Comparison of ENCODE assay signal across 8 cellular contexts in the genomic region with DNA sequence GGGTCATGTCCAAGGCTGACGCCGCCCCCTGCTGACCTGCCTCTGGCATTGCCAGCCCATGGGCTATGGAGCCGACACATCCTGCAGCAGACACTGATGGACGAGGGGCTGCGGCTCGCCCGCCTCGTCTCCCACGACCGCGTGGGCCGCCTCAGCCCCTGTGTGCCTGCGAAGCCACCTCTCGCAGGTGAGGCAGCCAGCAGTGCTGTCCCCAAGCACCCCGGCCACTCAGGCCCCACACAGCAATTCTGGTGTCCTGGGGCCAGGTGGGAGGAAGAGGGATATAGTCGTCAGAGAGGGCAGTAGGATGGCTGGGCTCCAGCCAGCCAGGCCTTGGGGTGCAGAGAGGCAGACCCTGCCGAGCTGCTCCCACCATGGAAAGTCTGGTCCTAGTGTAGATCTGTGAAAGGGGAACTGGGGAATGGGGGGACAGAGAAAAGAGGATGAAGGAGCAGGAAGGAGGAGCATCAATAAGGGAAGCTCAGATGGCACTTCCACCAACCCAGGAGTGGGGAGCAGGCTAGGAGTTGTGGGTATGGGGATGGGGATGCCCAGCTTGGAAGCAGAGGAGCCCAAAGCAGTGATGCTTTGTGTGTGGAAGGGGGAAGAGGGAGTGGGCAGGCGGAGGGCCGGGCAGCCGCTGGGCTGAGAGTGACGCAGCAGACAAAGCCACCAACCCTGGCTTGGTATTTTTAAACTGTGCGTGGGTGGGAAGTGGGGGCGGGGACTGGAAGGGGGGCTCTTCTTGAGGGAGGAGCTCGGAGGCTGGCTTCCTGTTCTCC. TPM values are rescaled to one million over a fixed set of nuclear protein-coding genes. Genes with fewer than 3 reads are reported as not detected.
DNase-seq lines count a peak whose midpoint lies in the region; ATAC-seq and TF ChIP-seq lines count a peak whose summit lies in the region.

No MANE protein-coding gene starts in this region.

- no peaks in the 10 kb centered on the region for H3K9me3 Mint-ChIP-seq in activated naive CD8-positive, alpha-beta T cell treated with anti-CD3 and anti-CD28 coated beads, Interleukin-2, amount 50 U/mL, for 24 hours

- H3K36me3 Mint-ChIP-seq in activated naive CD8-positive, alpha-beta T cell treated with anti-CD3 and anti-CD28 coated beads, Interleukin-2, amount 50 U/mL, for 24 hours (ENCODE audit: low read depth) = peaks cover 59% of the 10 kb centered on the region

- H3K4me3 Mint-ChIP-seq in activated naive CD8-positive, alpha-beta T cell treated with anti-CD3 and anti-CD28 coated beads, Interleukin-2, amount 50 U/mL, for 24 hours = peak overlapping the region; percentile 69

- H3K36me3 ChIP-seq in RWPE2 (ENCODE audit: low read depth) = peaks cover 62% of the 10 kb centered on the region

- H3K27me3 ChIP-seq in RWPE2 (ENCODE audit: insufficient read depth, poor library complexity, severe bottlenecking) = no peaks in the 10 kb centered on the region

- intact Hi-C loops in left cardiac atrium (cut with DNase I) = no loop called here
- intact Hi-C loops in sciatic nerve (cut with DNase I) = no loop called here

- H3K9me3 ChIP-seq in RWPE2 (ENCODE audit: severe bottlenecking) = no peaks in the 10 kb centered on the region

- peaks cover 66% of the 10 kb centered on the region for H3K4me1 Mint-ChIP-seq in activated naive CD8-positive, alpha-beta T cell treated with anti-CD3 and anti-CD28 coated beads, Interleukin-2, amount 50 U/mL, for 24 hours

- peak; percentile 63 for TF ChIP-seq CTCF in AG09319 (IDR thresholded peaks at IDR 0.05; ENCODE audit: low read depth, low read length)
- TF ChIP-seq CTCF in GM20000 (IDR thresholded peaks at IDR 0.05; ENCODE audit: extremely low read depth, missing control alignments) = peak; percentile 81
- peak; percentile 52 for TF ChIP-seq CTCF in RWPE2 (IDR thresholded peaks at IDR 0.05; ENCODE audit: poor library complexity, severe bottlenecking)

- ATAC-seq in RWPE2 (ENCODE audit: low read depth) (no peak; the same call in 2 of the 3 replicates), left cardiac atrium (peak; percentile 56 to 69), sciatic nerve (peak; percentile 77), HG03469 (IDR thresholded peaks at IDR 0.05; ENCODE audit: unreplicated experiment) (no peak)
- peak; percentile 50 for ATAC-seq in activated naive CD8-positive, alpha-beta T cell treated with anti-CD3 and anti-CD28 coated beads, Interleukin-2, amount 50 U/mL, for 24 hours

- peaks cover 20% of the 10 kb centered on the region for H3K4me1 ChIP-seq in RWPE2 (ENCODE audit: insufficient read depth, poor library complexity, severe bottlenecking)

- H3K4me3 ChIP-seq in RWPE2 (ENCODE audit: severe bottlenecking) = no peak overlapping the region

- H3K27ac ChIP-seq in RWPE2 (ENCODE audit: poor library complexity, severe bottlenecking) = peak overlapping the region; percentile 61

- H3K27me3 Mint-ChIP-seq in activated naive CD8-positive, alpha-beta T cell treated with anti-CD3 and anti-CD28 coated beads, Interleukin-2, amount 50 U/mL, for 24 hours = no peaks in the 10 kb centered on the region

- DNase-seq in AG09319 (ENCODE audit: extremely low read depth, low read depth) (no peak), GM20000 (ENCODE audit: low spot score) (peak; percentile 88), RWPE2 (ENCODE audit: low spot score) (no peak), left cardiac atrium (peak; percentile 86), sciatic nerve (ENCODE audit: low spot score) (peak; percentile 90), globus pallidus (ENCODE audit: low spot score) (no peak)
- DNase-seq in activated naive CD8-positive, alpha-beta T cell treated with anti-CD3 and anti-CD28 coated beads, Interleukin-2, amount 50 U/mL, for 24 hours = peak; percentile 82

- peak overlapping the region; percentile 95 for H3K27ac Mint-ChIP-seq in activated naive CD8-positive, alpha-beta T cell treated with anti-CD3 and anti-CD28 coated beads, Interleukin-2, amount 50 U/mL, for 24 hours

RNA-seq across cellular contexts. Expression of a gene that starts 4.7 kb away (rescaled TPM):
- total RNA-seq in left cardiac atrium = 10 to 100 TPM; 11.1 to 17.1 TPM
- total RNA-seq in sciatic nerve = 52.7 TPM

RNA-seq across cellular contexts. Expression of a gene that starts 15.0 kb away (rescaled TPM):
- total RNA-seq in left cardiac atrium (1 to 10 TPM; 2.8 to 5.3 TPM), sciatic nerve (13.1 TPM)

RNA-seq across cellular contexts. Expression of a gene that starts 17.6 kb away (rescaled TPM):
- 10 to 100 TPM; 77.7 to 78.1 TPM for total RNA-seq in left cardiac atrium
- total RNA-seq in sciatic nerve = 187 TPM

RNA-seq across cellular contexts. Expression of a gene that starts 34.7 kb away (rescaled TPM):
- total RNA-seq in left cardiac atrium (100 to 1,000 TPM; 188 to 222 TPM), sciatic nerve (760 TPM)

RNA-seq across cellular contexts. Expression of a gene that starts 43.7 kb away (rescaled TPM):
- total RNA-seq in left cardiac atrium (under 1 TPM; 0.09 to 0.13 TPM), sciatic nerve (0.36 TPM)

Comparison
In these comparisons a context has a peak if more than half of its experiments do, and no peak if none do; other contexts are left out.
1. DNase-seq: peak in GM20000 (single experiment), activated naive CD8-positive, alpha-beta T cell treated with anti-CD3 and anti-CD28 coated beads, Interleukin-2, amount 50 U/mL, for 24 hours (single experiment), left cardiac atrium (single experiment) and sciatic nerve (single experiment); none in AG09319 (single experiment), RWPE2 (single experiment) and globus pallidus (single experiment).
2. ATAC-seq: peak in activated naive CD8-positive, alpha-beta T cell treated with anti-CD3 and anti-CD28 coated beads, Interleukin-2, amount 50 U/mL, for 24 hours (single experiment), left cardiac atrium (2 of 2) and sciatic nerve (single experiment); none in RWPE2 (single experiment) and HG03469 (single experiment).
3. Peak in every context shown above with its lines, with median percentiles within 50 percentile points of each other: CTCF ChIP-seq.